Comparison of ENCODE assay signal across 8 cellular contexts in the genomic region with DNA sequence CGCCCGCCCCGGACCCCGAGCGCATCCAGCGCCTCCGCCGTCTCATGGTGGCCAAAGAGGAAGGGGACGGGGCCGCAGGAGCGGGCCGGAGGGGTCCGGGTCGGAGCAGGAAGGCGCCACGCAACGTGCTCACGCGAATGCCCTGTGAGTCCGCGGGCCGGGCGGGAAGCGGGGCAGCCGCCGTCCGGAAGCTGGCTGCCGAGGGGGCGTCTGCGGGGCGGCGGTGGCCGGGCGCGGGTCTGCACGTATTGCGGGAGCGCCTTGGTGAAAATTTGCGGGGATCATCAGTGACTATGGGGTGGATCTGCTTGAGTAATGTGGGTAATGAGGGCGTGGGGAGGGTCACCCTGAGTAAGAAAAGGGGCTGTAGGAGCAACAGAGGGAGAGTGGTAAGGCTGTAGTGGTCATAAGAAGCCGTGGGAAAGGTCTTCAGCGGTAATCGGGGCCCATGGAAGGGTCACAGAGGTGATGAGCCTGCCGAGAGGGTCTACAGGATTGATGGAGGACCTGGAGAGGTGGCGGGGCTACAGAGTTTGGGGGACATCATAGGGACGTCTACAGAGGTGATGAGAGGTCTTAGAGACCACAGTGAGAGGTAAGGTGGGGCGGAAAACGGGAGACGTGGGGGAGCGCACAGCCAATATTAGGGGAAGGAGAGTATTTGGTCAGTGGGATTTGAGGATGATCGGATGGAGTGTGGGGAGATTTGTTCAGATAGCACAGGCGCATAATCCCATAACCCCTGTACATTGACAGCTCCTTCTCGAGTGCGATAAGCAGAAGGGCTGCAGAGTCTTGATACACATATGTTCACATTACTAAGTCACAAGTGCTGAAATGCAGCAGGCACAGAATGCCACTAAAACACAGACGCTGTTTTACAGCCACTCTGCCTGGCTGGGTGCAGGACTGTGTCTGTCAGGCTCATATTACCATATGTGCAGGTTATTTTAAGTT. TPM values are rescaled to one million over a fixed set of nuclear protein-coding genes. Genes with fewer than 3 reads are reported as not detected.
DNase-seq lines count a peak whose midpoint lies in the region; TF ChIP-seq lines count a peak whose summit lies in the region.

No MANE protein-coding gene starts in this region.

- TF ChIP-seq CTCF in GM12875 (IDR thresholded peaks at IDR 0.05; ENCODE audit: borderline replicate concordance, insufficient read depth, low read depth, low read length), result no peak

- H3K4me1 ChIP-seq in HAP-1, result peaks cover 17% of the 10 kb centered on the region
- H3K4me1 ChIP-seq in skeletal muscle satellite cell (ENCODE audit: control insufficient read depth, insufficient read depth, low read length), result peaks cover 34% of the 10 kb centered on the region

- H3K27me3 ChIP-seq in HAP-1 (ENCODE audit: low read depth) (no peaks in the 10 kb centered on the region; the same call in 1 of the 2 replicates), skeletal muscle satellite cell (ENCODE audit: control insufficient read depth, insufficient read depth, low read length) (no peaks in the 10 kb centered on the region)

- H3K27ac ChIP-seq in angular gyrus (ENCODE audit: low read depth, low read length), result peak overlapping the region; percentile 16

- peak; percentile 10 to 32 for DNase-seq in HAP-1 (ENCODE audit: low spot score in 2 of 2)
- peak; percentile 65 for DNase-seq in NCI-H69 (lab: John Stamatoyannopoulos, UW)
- DNase-seq in NCI-H345 (lab: John Stamatoyannopoulos, UW), result no peak
- DNase-seq in midbrain (lab: John Stamatoyannopoulos, UW), result no peak

- H3K9me3 ChIP-seq in HAP-1, result no peaks in the 10 kb centered on the region
- no peaks in the 10 kb centered on the region for H3K9me3 ChIP-seq in skeletal muscle satellite cell (replicated peaks; ENCODE audit: low read length)

- H3K4me2 ChIP-seq in skeletal muscle satellite cell (ENCODE audit: low read length), result peak overlapping the region; percentile 100

- no peaks in the 10 kb centered on the region; the same call in none of the 2 replicates for H3K36me3 ChIP-seq in HAP-1 (replicated peaks)
- peaks cover 6% of the 10 kb centered on the region for H3K36me3 ChIP-seq in skeletal muscle satellite cell (ENCODE audit: insufficient read depth, low read length)

- H3K4me3 ChIP-seq in GM12875 (ENCODE audit: low read depth, low read length), result peak overlapping the region; percentile 86
- H3K4me3 ChIP-seq in HAP-1, result peak overlapping the region; percentile 58
- peak overlapping the region; percentile 62 for H3K4me3 ChIP-seq in iPS-11a (ENCODE audit: low read depth, low read length)
- H3K4me3 ChIP-seq in skeletal muscle satellite cell (ENCODE audit: low read length), result peak overlapping the region; percentile 75

- in situ Hi-C loops in HAP-1 (cut with MboI; ENCODE audit: low sequenced_read_pairs), result no loop called here

- peak overlapping the region; percentile 81 for H3K9ac ChIP-seq in skeletal muscle satellite cell (ENCODE audit: low read depth, low read length)

RNA-seq across cellular contexts. Expression of a gene that starts 0.8 kb away (rescaled TPM):
- 3.0 and 3.3 TPM in 2 replicates for total RNA-seq in skeletal muscle satellite cell (2012; rRNA removed)

RNA-seq across cellular contexts. Expression of a gene that starts 13.1 kb away (rescaled TPM):
- total RNA-seq in skeletal muscle satellite cell (2012; rRNA removed), result 18.1 and 24.6 TPM in 2 replicates

Comparison
In these comparisons a context has a peak if more than half of its experiments do, and no peak if none do; other contexts are left out.
1. DNase-seq: peak in HAP-1 (2 of 2) and NCI-H69 (single experiment); none in NCI-H345 (single experiment) and midbrain (single experiment).
2. Peak in every context shown above with its lines, with median percentiles within 50 percentile points of each other: H3K4me3 ChIP-seq.